ENCODE assay signal across 8 cellular contexts in the genomic region with DNA sequence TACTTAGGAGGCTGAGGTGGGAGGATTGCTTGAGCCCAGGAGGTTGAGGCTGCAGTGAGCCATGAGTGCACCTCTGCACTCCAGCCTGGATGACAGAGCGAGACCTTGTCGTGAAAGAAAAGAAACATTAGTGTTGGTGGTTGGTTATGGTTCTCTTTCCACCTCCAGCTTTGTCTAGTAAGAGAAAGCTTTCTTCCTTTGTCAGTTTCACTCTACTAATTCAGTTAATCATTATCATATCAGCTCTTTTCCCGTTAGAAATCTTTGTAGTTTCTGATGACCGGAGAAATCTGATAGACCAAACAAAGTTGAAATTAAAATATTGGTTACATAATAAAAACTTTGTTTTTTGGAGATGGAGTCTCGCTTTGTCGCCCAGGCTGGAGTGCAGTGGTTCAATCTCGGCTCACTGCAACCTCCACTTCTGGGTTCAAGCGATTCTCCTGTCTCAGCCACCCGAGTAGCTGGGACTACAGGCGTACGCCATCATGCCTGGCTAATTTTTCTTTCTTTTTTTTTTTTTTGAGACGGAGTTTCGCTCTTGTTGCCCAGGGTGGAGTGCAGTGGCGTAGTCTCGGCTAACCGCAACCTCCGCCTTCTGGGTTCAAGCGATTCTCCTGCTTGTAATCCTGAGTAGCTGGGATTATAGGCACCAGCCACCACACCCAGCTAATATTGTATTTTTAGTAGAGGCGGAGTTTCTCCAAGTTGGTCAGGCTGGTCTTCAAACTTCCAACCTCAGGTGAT. TPM values are rescaled to one million over a fixed set of nuclear protein-coding genes. Genes with fewer than 3 reads are reported as not detected.
DNase-seq lines count a peak whose midpoint lies in the region; ATAC-seq, FAIRE-seq and TF ChIP-seq lines count a peak whose summit lies in the region.
"Not testable (repeated sequence)": the region's sequence is repeated elsewhere in the genome, so short reads cannot be mapped to it uniquely, and the experiment has no call there.

No MANE protein-coding gene starts in this region.

- not testable (repeated sequence) for TF ChIP-seq RAD21 in K562 (CRISPR knock-in tag; conservative IDR thresholded peaks at IDR 0.05 in 1 of 2, IDR thresholded peaks at IDR 0.05 in 1 of 2)

- in situ Hi-C loops in K562 (cut with MboI); gastrocnemius medialis (cut with MboI; ENCODE audit: low sequenced_read_pairs in 4 of 4): not testable (repeated sequence)

- CTCF ChIA-PET in activated CD4-positive, alpha-beta memory T cell treated with anti-CD3 and anti-CD28 coated beads, Interleukin-2, amount 10 ng/mL, durations not matched to agents 7 days and 5 days (lab: Charles Lee) = interaction anchor here (0.9 kb wide), 1 partner anchor 17 kb away, joined by 3 read pairs; no protein-coding TSS in a partner anchor
- CTCF ChIA-PET in K562 (lab: Yijun Ruan, JAX; ENCODE audit: low intra/inter-chr PET ratio) = not testable (repeated sequence)

- intact Hi-C loops in K562 (cut with micrococcal nuclease); esophagus muscularis mucosa (cut with DNase I); gastrocnemius medialis (cut with DNase I; ENCODE audit: low total_unique reads): not testable (repeated sequence)

- not testable (repeated sequence) for H3K9me3 Mint-ChIP-seq in GM23338; activated CD4-positive, alpha-beta memory T cell treated with anti-CD3 and anti-CD28 coated beads, Interleukin-2, amount 10 ng/mL, durations not matched to agents 7 days and 5 days; nephron

- H3K27me3 Mint-ChIP-seq in GM23338 (ENCODE audit: insufficient read depth, low read depth, poor library complexity); activated CD4-positive, alpha-beta memory T cell treated with anti-CD3 and anti-CD28 coated beads, Interleukin-2, amount 10 ng/mL, durations not matched to agents 7 days and 5 days; nephron (ENCODE audit: low read depth): not testable (repeated sequence)

- BruUV-seq in K562 (replicated peaks; lab: Mats Ljungman, UMichigan) = not testable (repeated sequence)

- POLR2A ChIA-PET in activated CD4-positive, alpha-beta memory T cell treated with anti-CD3 and anti-CD28 coated beads, Interleukin-2, amount 10 ng/mL, durations not matched to agents 7 days and 5 days (lab: Charles Lee) = interaction anchor here (0.9 kb wide), 1 partner anchor 370 kb away, joined by 3 read pairs; no protein-coding TSS in a partner anchor
- POLR2A ChIA-PET in K562 (lab: Yijun Ruan, JAX) = interaction anchor here (0.7 to 2.3 kb wide), 6 partner anchors 10 to 102 kb away, joined by 3 to 8 read pairs (median 4); a partner anchor contains a TSS

- H3K36me3 ChIP-seq in GM23338 (ENCODE audit: insufficient read depth); esophagus muscularis mucosa; gastrocnemius medialis: not testable (repeated sequence)
- H3K36me3 ChIP-seq in K562 (ENCODE audit: control insufficient read depth, insufficient read depth, low read length) = peaks cover 42% of the 10 kb centered on the region

- not testable (repeated sequence) for H3K9me3 ChIP-seq in K562 (replicated peaks; ENCODE audit: control insufficient read depth, insufficient read depth, low read depth, low read length); esophagus muscularis mucosa; gastrocnemius medialis

- not testable (repeated sequence) for H3K9ac ChIP-seq in K562 (ENCODE audit: insufficient read depth in 1 of 2, low read depth in 2 of 2, low read length in 2 of 2)

- H3K4me3 ChIP-seq in GM23338, K562, esophagus muscularis mucosa, gastrocnemius medialis: not testable (repeated sequence)

- WGBS in K562 (ENCODE audit: insufficient coverage, low coverage, missing lambda C conversion rate) = 84% methylated on average over 19 of the region's 19 CpGs
- WGBS in esophagus muscularis mucosa = 97% methylated on average over 19 of the region's 19 CpGs

- peaks cover 12% of the 10 kb centered on the region; the same call in 1 of the 2 replicates for H3K4me1 ChIP-seq in GM23338 (ENCODE audit: insufficient read depth)
- peaks cover 10 to 28% of the 10 kb centered on the region in 2 experiments for H3K4me1 ChIP-seq in K562 (replicated peaks in 1 of 2; ENCODE audit: control insufficient read depth in 2 of 2, insufficient read depth in 2 of 2, low read length in 2 of 2)
- H3K4me1 ChIP-seq in esophagus muscularis mucosa = peaks cover 39 to 83% (median 79%) of the 10 kb centered on the region in 4 donors
- peaks cover 50 to 64% of the 10 kb centered on the region in 2 donors for H3K4me1 ChIP-seq in gastrocnemius medialis

- not testable (repeated sequence) for H3K9me2 ChIP-seq in GM23338 (ENCODE audit: insufficient read depth)

- H2AFZ ChIP-seq in GM23338; K562 (ENCODE audit: low read depth, low read length): not testable (repeated sequence)

- not testable (repeated sequence) for TF ChIP-seq EP300 in K562 (IDR thresholded peaks at IDR 0.05; ENCODE audit: low read length); esophagus muscularis mucosa (IDR thresholded peaks at IDR 0.05)

- H3K4me1 Mint-ChIP-seq in GM23338 = peaks cover 15% of the 10 kb centered on the region
- peaks cover 38% of the 10 kb centered on the region for H3K4me1 Mint-ChIP-seq in activated CD4-positive, alpha-beta memory T cell treated with anti-CD3 and anti-CD28 coated beads, Interleukin-2, amount 10 ng/mL, durations not matched to agents 7 days and 5 days
- peaks cover 26% of the 10 kb centered on the region for H3K4me1 Mint-ChIP-seq in nephron

- not testable (repeated sequence) for H3K27ac Mint-ChIP-seq in GM23338
- H3K27ac Mint-ChIP-seq in activated CD4-positive, alpha-beta memory T cell treated with anti-CD3 and anti-CD28 coated beads, Interleukin-2, amount 10 ng/mL, durations not matched to agents 7 days and 5 days = peak overlapping the region; percentile 56
- peak overlapping the region; percentile 68 to 88 (median 78) for H3K27ac Mint-ChIP-seq in nephron

- ATAC-seq in GM23338, K562, gastrocnemius medialis: not testable (repeated sequence)

- TF ChIP-seq CTCF in 22Rv1 (IDR thresholded peaks at IDR 0.05); GM23338 (conservative IDR thresholded peaks at IDR 0.05; ENCODE audit: low read depth in 2 of 2); K562 (IDR thresholded peaks at IDR 0.05 in 2 of 3, conservative IDR thresholded peaks at IDR 0.05 in 1 of 3; ENCODE audit: insufficient read depth in 2 of 3, low read depth in 1 of 3, low read length in 3 of 3); esophagus muscularis mucosa (IDR thresholded peaks at IDR 0.05); nephron (IDR thresholded peaks at IDR 0.05; ENCODE audit: unreplicated experiment in 3 of 3); gastrocnemius medialis (IDR thresholded peaks at IDR 0.05 in 4 of 5, conservative IDR thresholded peaks at IDR 0.05 in 1 of 5): not testable (repeated sequence)

- TF ChIP-seq POLR2A in K562 (conservative IDR thresholded peaks at IDR 0.05); esophagus muscularis mucosa (IDR thresholded peaks at IDR 0.05; ENCODE audit: low read depth); gastrocnemius medialis (IDR thresholded peaks at IDR 0.05): not testable (repeated sequence)

- not testable (repeated sequence) for H3K9me1 ChIP-seq in K562 (ENCODE audit: control insufficient read depth, insufficient read depth, low read length)

- H3F3A ChIP-seq in GM23338 (replicated peaks; ENCODE audit: low read depth) = not testable (repeated sequence)

- not testable (repeated sequence) for H3K4me3 Mint-ChIP-seq in GM23338; activated CD4-positive, alpha-beta memory T cell treated with anti-CD3 and anti-CD28 coated beads, Interleukin-2, amount 10 ng/mL, durations not matched to agents 7 days and 5 days; nephron

- H3K4me2 ChIP-seq in GM23338; K562 (ENCODE audit: insufficient read depth, low read length): not testable (repeated sequence)

- H3K79me2 ChIP-seq in GM23338 (replicated peaks; ENCODE audit: insufficient read depth) = peaks cover 99% of the 10 kb centered on the region
- peaks cover 100% of the 10 kb centered on the region for H3K79me2 ChIP-seq in K562 (ENCODE audit: control insufficient read depth, insufficient read depth, low read length)

- H3K36me3 Mint-ChIP-seq in GM23338 (ENCODE audit: low read depth) = not testable (repeated sequence)
- H3K36me3 Mint-ChIP-seq in activated CD4-positive, alpha-beta memory T cell treated with anti-CD3 and anti-CD28 coated beads, Interleukin-2, amount 10 ng/mL, durations not matched to agents 7 days and 5 days (ENCODE audit: low read depth) = peaks cover 22% of the 10 kb centered on the region
- H3K36me3 Mint-ChIP-seq in nephron (ENCODE audit: low read depth) = peaks cover 25% of the 10 kb centered on the region

- not testable (repeated sequence) for H4K20me1 ChIP-seq in GM23338 (replicated peaks; ENCODE audit: insufficient read depth); K562 (replicated peaks; ENCODE audit: control insufficient read depth, insufficient read depth, low read length)

- FAIRE-seq in RCC 7860 (lab: Jason Lieb, UNC) = peak; percentile 70
- not testable (repeated sequence) for FAIRE-seq in K562 (lab: Jason Lieb, UNC)

- 0 out of 2 replicates have a peak overlapping the region, but pooled peaks have one; percentile 15 for H3K27ac ChIP-seq in 22Rv1
- H3K27ac ChIP-seq in GM23338 (ENCODE audit: low read depth) = peak overlapping the region; percentile 36
- H3K27ac ChIP-seq in K562 (ENCODE audit: extremely low read depth, low read depth, low read length) = peak overlapping the region; percentile 69; the same call in 2 of the 3 replicates
- H3K27ac ChIP-seq in esophagus muscularis mucosa (replicated peaks in 1 of 4) = peak overlapping the region in 3 of 4 donors; percentile 35 to 93 (median 92)
- H3K27ac ChIP-seq in gastrocnemius medialis = peak overlapping the region in 3 of 4 donors; percentile 31 to 85 (median 79)

- H3K27me3 ChIP-seq in GM23338 (ENCODE audit: insufficient read depth); K562 (ENCODE audit: control insufficient read depth in 2 of 2, insufficient read depth in 2 of 2, low read length in 2 of 2); esophagus muscularis mucosa; gastrocnemius medialis: not testable (repeated sequence)

- DNase-seq in GM23338 (ENCODE audit: low spot score); activated CD4-positive, alpha-beta memory T cell treated with anti-CD3 and anti-CD28 coated beads, Interleukin-2, amount 10 ng/mL, durations not matched to agents 7 days and 5 days; K562 (ENCODE audit: extremely low read depth in 1 of 4, low spot score in 3 of 4); esophagus muscularis mucosa (ENCODE audit: extremely low spot score); gastrocnemius medialis: not testable (repeated sequence)
- DNase-seq in RCC 7860 (ENCODE audit: low spot score) = peak; percentile 35

RNA-seq across cellular contexts. Expression of a gene that starts 49.5 kb away (rescaled TPM):
- 28.5 and 43.6 TPM in 2 replicates for total RNA-seq in GM23338 (2014; rRNA removed; shearing (Covaris generic))
- polyA plus RNA-seq in GM23338 (2016; fragmentation: Nextera tagmentation; extraction: Ambion mirVana) (11.4 and 14.9 TPM in 2 replicates), K562 (2011; rRNA removed) (11.9 and 16.4 TPM in 2 replicates), K562 (2014; fragmentation: Illumina TruSeq; extraction: Trizol) (87.5 and 87.6 TPM in 2 replicates), K562 (2014; fragmentation: Nextera tagmentation; extraction: Ambion mirVana) (10 to 100 TPM in 1 of 2 experiments, 1 to 10 TPM in 1; 5.7 to 13.1 TPM), K562 (2014; rRNA removed) (31.9 and 34.6 TPM in 2 replicates)
- 10 to 100 TPM; 52.1 to 52.5 TPM for total RNA-seq in activated CD4-positive, alpha-beta memory T cell treated with anti-CD3 and anti-CD28 coated beads, Interleukin-2, amount 10 ng/mL, durations not matched to agents 7 days and 5 days
- 154 and 372 TPM in 2 replicates for total RNA-seq in K562 (2011; cell fraction: chromatin; rRNA removed; ENCODE audit: low replicate concordance)
- 64.2 and 82.1 TPM in 2 replicates for total RNA-seq in K562 (2011; cell fraction: nucleolus; rRNA removed)
- total RNA-seq in K562 (2011; cell fraction: nucleoplasm; rRNA removed) = 125 and 165 TPM in 2 replicates
- total RNA-seq in K562 (2014; rRNA removed) (27.2 and 27.8 TPM in 2 replicates), K562 (2014; rRNA removed; fragmentation: Illumina TruSeq; extraction: Trizol) (29.9 and 36.1 TPM in 2 replicates), K562 (2015; rRNA removed; fragmentation: Illumina TruSeq; extraction: Trizol) (24.5 and 29.1 TPM in 2 replicates), K562 (2021) (72.1 and 80.2 TPM in 2 replicates), esophagus muscularis mucosa (10 to 100 TPM; 34.6 to 49.9 (median 44.7) TPM), gastrocnemius medialis (10 to 100 TPM; 21.7 to 55.5 (median 38.0) TPM)
- polyA plus RNA-seq in K562 (2011; cell fraction: cytosol; rRNA removed) = 9.5 and 13.0 TPM in 2 replicates
- 46.3 and 63.2 TPM in 2 replicates for polyA plus RNA-seq in K562 (2011; cell fraction: nucleus; rRNA removed)
- polyA plus RNA-seq in K562 (2012) = 54.0 and 72.6 TPM in 2 replicates
- polyA minus RNA-seq in K562 (2011; rRNA and poly(A)+ RNA removed) = 52.8 and 75.1 TPM in 2 replicates
- 38.6 and 44.5 TPM in 2 replicates for polyA minus RNA-seq in K562 (2011; cell fraction: cytosol; rRNA and poly(A)+ RNA removed)
- polyA minus RNA-seq in K562 (2011; cell fraction: nucleus; rRNA and poly(A)+ RNA removed) = 32.0 and 67.9 TPM in 2 replicates

Comparison
In these comparisons a context has a peak if more than half of its experiments do, and no peak if none do; other contexts are left out.
1. H3K27ac ChIP-seq: peak in every context shown above with its lines; median percentile 92 in esophagus muscularis mucosa; 79 in gastrocnemius medialis; 69 in K562; 36 in GM23338; 15 in 22Rv1.